1 cellular context compared by ENCODE assay signal in the genomic region with DNA sequence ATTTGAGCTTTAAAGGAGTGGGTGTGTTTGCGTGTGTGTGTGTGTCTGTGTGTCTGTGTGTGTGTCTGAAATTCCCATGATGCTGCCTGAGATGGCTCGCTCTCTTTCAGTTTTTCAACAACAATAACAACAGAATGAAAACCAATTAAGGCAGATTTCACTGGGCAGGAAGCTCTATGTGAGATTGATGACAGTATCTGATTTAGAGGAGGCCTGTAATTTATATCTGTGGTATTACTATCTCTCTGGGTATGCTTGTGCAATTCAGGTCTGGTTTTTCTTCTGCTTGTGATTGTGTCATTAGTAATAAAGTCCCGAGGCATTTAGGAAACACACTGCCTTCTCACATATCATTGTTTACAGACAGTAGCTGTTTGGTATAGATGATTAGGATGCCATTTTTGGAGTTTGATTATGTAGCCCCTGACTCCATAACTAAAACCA.
TF ChIP-seq lines count a peak whose summit lies in the region.

No MANE protein-coding gene starts in this region.

TF ChIP-seq in IMR-90, 13 proteins besides CTCF, POLR2A, EP300 and RAD21 (continued from another document):
- TF ChIP-seq USF2 (IDR thresholded peaks at IDR 0.05; ENCODE audit: low read depth, low read length) (no peak), MAFK (IDR thresholded peaks at IDR 0.05; ENCODE audit: low read depth, low read length) (no peak), BHLHE40 (IDR thresholded peaks at IDR 0.05; ENCODE audit: low read depth, low read length) (peak; percentile 18; the same call in 1 of the 2 replicates), FOS (IDR thresholded peaks at IDR 0.05; ENCODE audit: low read depth, low read length) (no peak), CEBPB (IDR thresholded peaks at IDR 0.05; ENCODE audit: low read depth, low read length) (peak; percentile 96)
